In genomic region chr1:88935522-88936222, GRCh38 we compare ENCODE assay signal across 8 cellular contexts. TPM values are rescaled to one million over a fixed set of nuclear protein-coding genes. Genes with fewer than 3 reads are reported as not detected.
A peak's percentile ranks its signal among the peaks of the same experiment; 100 is the strongest.
DNase-seq lines count a peak whose midpoint lies in the region; ATAC-seq and TF ChIP-seq lines count a peak whose summit lies in the region.

No MANE protein-coding gene starts in this region.

- H3K4me3 ChIP-seq in choroid plexus epithelial cell (ENCODE audit: low read depth, low read length) (no peak overlapping the region), mucosa of descending colon (no peak overlapping the region)

- DNase-seq in DMS114 treated with DMSO at 0.1 percent for 48 hours (lab: John Stamatoyannopoulos, UW; ENCODE audit: unreplicated experiment), result peak; percentile 63
- peak; percentile 42 for DNase-seq in HCEC 1CT
- DNase-seq in NCI-H82 treated with DMSO at 0.1 percent for 48 hours (lab: John Stamatoyannopoulos, UW; ENCODE audit: unreplicated experiment), result peak; percentile 44
- DNase-seq in choroid plexus epithelial cell (ENCODE audit: low read depth), result peak; percentile 68
- no peak for DNase-seq in mucosa of descending colon
- no peak for DNase-seq in cerebellar nuclear complex (lab: John Stamatoyannopoulos, UW)

- H3K4me1 ChIP-seq in mucosa of descending colon (ENCODE audit: low read depth), result no peaks in the 10 kb centered on the region

- H3K9me3 ChIP-seq in mucosa of descending colon, result no peaks in the 10 kb centered on the region

- no peak for TF ChIP-seq POLR2A in GM18505 (IDR thresholded peaks at IDR 0.05; ENCODE audit: borderline replicate concordance, extremely low read depth, insufficient read depth, insufficient read length)

- H3K36me3 ChIP-seq in mucosa of descending colon (ENCODE audit: low read depth), result no peaks in the 10 kb centered on the region

- TF ChIP-seq CTCF in choroid plexus epithelial cell (conservative IDR thresholded peaks at IDR 0.05; ENCODE audit: low read depth, low read length) (peak; percentile 50), mucosa of descending colon (IDR thresholded peaks at IDR 0.05) (peak; percentile 47)

- intact Hi-C loops in mucosa of descending colon (cut with DNase I, micrococcal nuclease), result no loop called here

- ATAC-seq in mucosa of descending colon, result peak; percentile 62
- ATAC-seq in GM18505 (IDR thresholded peaks at IDR 0.05; ENCODE audit: unreplicated experiment), result no peak
- ATAC-seq in GM21447 (IDR thresholded peaks at IDR 0.05; ENCODE audit: unreplicated experiment), result no peak

RNA-seq across cellular contexts. Expression of gene GTF2B, which starts 44.3 kb away (rescaled TPM):
- total RNA-seq in mucosa of descending colon, result 10 to 100 TPM; 25.0 to 27.8 (median 27.3) TPM

RNA-seq across cellular contexts. Expression of gene KYAT3, which starts 56.8 kb away (rescaled TPM):
- total RNA-seq in mucosa of descending colon, result 10 to 100 TPM; 15.3 to 34.3 (median 23.8) TPM

RNA-seq across cellular contexts. Expression of gene RBMXL1, which starts 56.8 kb away (rescaled TPM):
- 10 to 100 TPM; 11.8 to 14.0 (median 11.9) TPM for total RNA-seq in mucosa of descending colon

Comparison
In these comparisons a context has a peak if more than half of its experiments do, and no peak if none do; other contexts are left out.
1. DNase-seq: peak in DMS114 treated with DMSO at 0.1 percent for 48 hours (single experiment), HCEC 1CT (single experiment), NCI-H82 treated with DMSO at 0.1 percent for 48 hours (single experiment) and choroid plexus epithelial cell (single experiment); none in mucosa of descending colon (0 of 3) and cerebellar nuclear complex (0 of 2).